11 cellular contexts compared by ENCODE assay signal in the genomic region with DNA sequence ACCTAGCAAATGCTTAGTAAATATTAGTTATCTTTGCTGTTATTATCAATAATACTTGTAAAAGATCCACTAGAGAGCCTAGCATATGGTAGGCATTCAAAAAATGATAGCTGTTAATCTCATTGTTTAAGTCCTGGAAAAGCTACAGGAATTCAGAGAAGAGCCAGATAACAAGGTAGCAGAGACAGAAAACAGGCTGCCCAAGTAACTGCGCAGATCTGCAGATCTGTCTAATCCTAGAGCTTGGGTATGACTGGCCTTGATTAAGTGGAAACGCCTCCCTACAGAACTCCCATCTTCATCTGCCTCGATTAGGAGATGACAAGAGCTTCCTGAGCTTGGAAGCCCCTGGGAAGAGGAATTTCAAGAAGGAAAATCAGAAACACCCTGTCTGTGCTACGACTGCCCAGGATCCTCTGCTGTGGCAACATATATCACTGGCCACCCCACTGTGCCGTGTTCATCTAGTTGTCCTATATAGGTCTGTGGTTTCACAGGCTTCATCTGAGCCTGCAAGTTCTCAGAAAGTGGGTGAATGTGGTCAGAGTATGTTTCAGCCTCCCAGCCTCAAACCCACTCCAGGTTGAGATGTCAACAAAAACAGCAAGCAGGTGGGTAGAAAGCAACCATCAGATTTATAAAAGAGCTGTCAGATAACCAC.
A peak's percentile ranks its signal among the peaks of the same experiment; 100 is the strongest.
DNase-seq lines count a peak whose midpoint lies in the region; ATAC-seq and TF ChIP-seq lines count a peak whose summit lies in the region.
"Had no signal": no experiment of that assay in that cellular context is flagged by ENCODE, and none has a peak within 500 bp of the region (broad histone marks: within the 10 kb centered on the region; RNA-seq: fewer than 3 reads in every experiment).

No MANE protein-coding gene starts in this region.

- TF ChIP-seq CTCF in WTC11 (IDR thresholded peaks at IDR 0.05): no peak

- H3K27ac Mint-ChIP-seq in immature natural killer cell: peak overlapping the region in 5 of 6 donors; percentile 57 to 84 (median 67)
- no peak overlapping the region for H3K27ac Mint-ChIP-seq in WTC11

- H3K27me3 Mint-ChIP-seq in immature natural killer cell (ENCODE audit: low read depth in 3 of 3): peaks cover 3 to 32% (median 23%) of the 10 kb centered on the region in 3 donors
- no peaks in the 10 kb centered on the region for H3K27me3 Mint-ChIP-seq in WTC11 (ENCODE audit: low read depth)

- H3K9me3 Mint-ChIP-seq in immature natural killer cell: no peaks in the 10 kb centered on the region
- H3K9me3 Mint-ChIP-seq in WTC11: no peaks in the 10 kb centered on the region; the same call in 1 of the 2 replicates

- H3K4me3 Mint-ChIP-seq in immature natural killer cell (peak overlapping the region; percentile 68 to 87 (median 77)), WTC11 (no peak overlapping the region)

- ATAC-seq in GM18511 (IDR thresholded peaks at IDR 0.05; ENCODE audit: unreplicated experiment): peak; percentile 97
- peak; percentile 82 for ATAC-seq in GM19467 (IDR thresholded peaks at IDR 0.05; ENCODE audit: unreplicated experiment)
- peak; percentile 62 for ATAC-seq in HG03354 (IDR thresholded peaks at IDR 0.05; ENCODE audit: poor library complexity, severe bottlenecking, unreplicated experiment)
- no peak for ATAC-seq in WTC11

- H3K36me3 Mint-ChIP-seq in immature natural killer cell: no peaks in the 10 kb centered on the region
- H3K36me3 Mint-ChIP-seq in WTC11: no peaks in the 10 kb centered on the region

- H3K4me1 Mint-ChIP-seq in immature natural killer cell (peaks cover 39 to 42% of the 10 kb centered on the region in 2 donors), WTC11 (no peaks in the 10 kb centered on the region)

- DNase-seq in immature natural killer cell: peak; percentile 75 to 87 (median 82)
- no peak for DNase-seq in HK-2 (ENCODE audit: unreplicated experiment)
- DNase-seq in WTC11 (ENCODE audit: low spot score): no peak
- DNase-seq in NCI-H2029 treated with DMSO at 0.1 percent for 48 hours (lab: John Stamatoyannopoulos, UW): no peak
- DNase-seq in epidermal melanocyte (ENCODE audit: insufficient read length, low spot score): no peak
- DNase-seq: amniotic stem cell, foreskin melanocyte, Kasumi-1 had no signal

- POLR2A ChIA-PET in WTC11 (lab: Charles Lee): interaction anchor here (1.1 kb wide), 1 partner anchor 134 kb away, joined by 3 read pairs; no protein-coding TSS in a partner anchor

- CTCF ChIA-PET in WTC11 (lab: Charles Lee): interaction anchor here (0.7 to 2.5 kb wide), 2 partner anchors 27 to 163 kb away, joined by 3 to 5 read pairs; no protein-coding TSS in a partner anchor

TF ChIP-seq in WTC11, 78 proteins besides CTCF, POLR2A, EP300 and RAD21:
- TF ChIP-seq, protein P1, sequence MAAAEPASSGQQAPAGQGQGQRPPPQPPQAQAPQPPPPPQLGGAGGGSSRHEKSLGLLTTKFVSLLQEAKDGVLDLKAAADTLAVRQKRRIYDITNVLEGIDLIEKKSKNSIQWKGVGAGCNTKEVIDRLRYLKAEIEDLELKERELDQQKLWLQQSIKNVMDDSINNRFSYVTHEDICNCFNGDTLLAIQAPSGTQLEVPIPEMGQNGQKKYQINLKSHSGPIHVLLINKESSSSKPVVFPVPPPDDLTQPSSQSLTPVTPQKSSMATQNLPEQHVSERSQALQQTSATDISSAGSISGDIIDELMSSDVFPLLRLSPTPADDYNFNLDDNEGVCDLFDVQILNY (CRISPR knock-in tag; IDR thresholded peaks at IDR 0.05): no peak
- TF ChIP-seq, protein P2, sequence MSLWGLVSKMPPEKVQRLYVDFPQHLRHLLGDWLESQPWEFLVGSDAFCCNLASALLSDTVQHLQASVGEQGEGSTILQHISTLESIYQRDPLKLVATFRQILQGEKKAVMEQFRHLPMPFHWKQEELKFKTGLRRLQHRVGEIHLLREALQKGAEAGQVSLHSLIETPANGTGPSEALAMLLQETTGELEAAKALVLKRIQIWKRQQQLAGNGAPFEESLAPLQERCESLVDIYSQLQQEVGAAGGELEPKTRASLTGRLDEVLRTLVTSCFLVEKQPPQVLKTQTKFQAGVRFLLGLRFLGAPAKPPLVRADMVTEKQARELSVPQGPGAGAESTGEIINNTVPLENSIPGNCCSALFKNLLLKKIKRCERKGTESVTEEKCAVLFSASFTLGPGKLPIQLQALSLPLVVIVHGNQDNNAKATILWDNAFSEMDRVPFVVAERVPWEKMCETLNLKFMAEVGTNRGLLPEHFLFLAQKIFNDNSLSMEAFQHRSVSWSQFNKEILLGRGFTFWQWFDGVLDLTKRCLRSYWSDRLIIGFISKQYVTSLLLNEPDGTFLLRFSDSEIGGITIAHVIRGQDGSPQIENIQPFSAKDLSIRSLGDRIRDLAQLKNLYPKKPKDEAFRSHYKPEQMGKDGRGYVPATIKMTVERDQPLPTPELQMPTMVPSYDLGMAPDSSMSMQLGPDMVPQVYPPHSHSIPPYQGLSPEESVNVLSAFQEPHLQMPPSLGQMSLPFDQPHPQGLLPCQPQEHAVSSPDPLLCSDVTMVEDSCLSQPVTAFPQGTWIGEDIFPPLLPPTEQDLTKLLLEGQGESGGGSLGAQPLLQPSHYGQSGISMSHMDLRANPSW (CRISPR knock-in tag; conservative IDR thresholded peaks at IDR 0.05; ENCODE audit: low read depth): no peak
- no peak for TF ChIP-seq SOX15 (CRISPR knock-in tag; IDR thresholded peaks at IDR 0.05)
- no peak for TF ChIP-seq USF2 (CRISPR knock-in tag; IDR thresholded peaks at IDR 0.05)
- TF ChIP-seq OVOL2 (CRISPR knock-in tag; IDR thresholded peaks at IDR 0.05; ENCODE audit: borderline replicate concordance): no peak
- no peak for TF ChIP-seq CDX4 (CRISPR knock-in tag; IDR thresholded peaks at IDR 0.05; ENCODE audit: borderline replicate concordance)

Comparison
In these comparisons a context has a peak if more than half of its experiments do, and no peak if none do; other contexts are left out.
1. DNase-seq: peak in immature natural killer cell (3 of 3); none in HK-2 (single experiment), WTC11 (single experiment), NCI-H2029 treated with DMSO at 0.1 percent for 48 hours (single experiment) and epidermal melanocyte (single experiment).